ENCODE assay signal across 19 cellular contexts in genomic region chr10:71203124-71203523, GRCh38.
"Had no signal": no experiment of that assay in that cellular context is flagged by ENCODE, and none has a peak within 500 bp of the region (broad histone marks: within the 10 kb centered on the region; RNA-seq: fewer than 3 reads in every experiment).

No MANE protein-coding gene starts in this region.

- H3K27ac ChIP-seq: SJCRH30 had no signal

- H3K9me3 ChIP-seq: SJCRH30 had no signal

- H3K4me3 ChIP-seq: MG63, SJCRH30 had no signal

- H3K27me3 ChIP-seq: MG63, SJCRH30 had no signal

- H3K4me1 ChIP-seq: SJCRH30 had no signal

- ATAC-seq: HepG2 had no signal

- DNase-seq: IMR-90, Karpas-422, KG1, MG63, NCI-H1092 treated with DMSO at 0.1 percent for 48 hours, NCI-H1436, NCI-H187, NCI-H2029, NCI-H2081 treated with DMSO at 0.1 percent for 48 hours, NCI-H2171, NCI-H226, NCI-H446, NCI-H510A, NCI-H524 treated with DMSO at 0.1 percent for 48 hours, NCI-H774, RPMI8226, SHP77 treated with DMSO at 0.1 percent for 48 hours, SJCRH30 had no signal

- H3K36me3 ChIP-seq: MG63, SJCRH30 had no signal
